In the genomic region with DNA sequence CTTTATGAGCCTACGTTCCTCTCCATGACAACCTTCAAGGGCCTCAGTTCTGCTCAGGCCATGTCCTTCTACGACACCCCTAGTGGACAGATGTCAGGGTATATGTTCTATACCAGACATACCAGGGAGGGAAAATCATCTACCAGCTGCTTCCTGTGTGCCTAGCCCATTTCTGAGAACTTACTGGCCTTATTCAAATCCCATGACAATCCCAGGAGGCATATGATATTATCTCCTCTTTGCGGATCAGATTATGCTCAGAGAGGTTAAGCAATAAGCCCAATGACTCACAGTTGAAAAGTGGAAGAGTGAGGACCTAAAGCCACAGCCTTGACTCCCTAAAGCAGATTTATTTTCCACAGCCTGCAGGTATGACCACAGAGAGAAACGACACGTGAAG, we compare ENCODE assay signal across 9 cellular contexts.
DNase-seq lines count a peak whose midpoint lies in the region; ATAC-seq and TF ChIP-seq lines count a peak whose summit lies in the region.
"Had no signal": no experiment of that assay in that cellular context is flagged by ENCODE, and none has a peak within 500 bp of the region (broad histone marks: within the 10 kb centered on the region; RNA-seq: fewer than 3 reads in every experiment).

No MANE protein-coding gene starts in this region.

- H3K4me1 ChIP-seq in gastrocnemius medialis: peaks cover 18 to 21% of the 10 kb centered on the region in 2 donors
- H3K4me1 ChIP-seq in BE2C: no peaks in the 10 kb centered on the region
- peaks cover 3% of the 10 kb centered on the region for H3K4me1 ChIP-seq in colonic mucosa

- H3K27me3 ChIP-seq in H7 (ENCODE audit: control insufficient read depth, insufficient read depth, low read length) (peaks cover 28% of the 10 kb centered on the region), gastrocnemius medialis (no peaks in the 10 kb centered on the region), BE2C (no peaks in the 10 kb centered on the region), colonic mucosa (no peaks in the 10 kb centered on the region)

- TF ChIP-seq POLR2A in gastrocnemius medialis (IDR thresholded peaks at IDR 0.05): no peak

- no peak overlapping the region for H3K4me3 ChIP-seq in H7 (ENCODE audit: insufficient read depth, low read depth, low read length)
- no peak overlapping the region for H3K4me3 ChIP-seq in fibroblast of mammary gland (ENCODE audit: control insufficient read depth, low read depth, low read length)
- H3K4me3 ChIP-seq in gastrocnemius medialis: no peak overlapping the region
- H3K4me3 ChIP-seq in BE2C (ENCODE audit: low read depth, low read length): no peak overlapping the region
- H3K4me3 ChIP-seq in colonic mucosa: no peak overlapping the region

- H3K36me3 ChIP-seq in H7 (replicated peaks; ENCODE audit: control insufficient read depth, insufficient read depth, low read length) (no peaks in the 10 kb centered on the region), gastrocnemius medialis (no peaks in the 10 kb centered on the region), BE2C (no peaks in the 10 kb centered on the region), colonic mucosa (no peaks in the 10 kb centered on the region)

- intact Hi-C loops in gastrocnemius medialis (cut with DNase I; ENCODE audit: low total_unique reads) (no loop called here), colonic mucosa (cut with DNase I) (no loop called here)

- H3K9ac ChIP-seq in colonic mucosa (ENCODE audit: low read depth in 2 of 2, low read length in 2 of 2): no peak overlapping the region

- TF ChIP-seq CTCF in fibroblast of mammary gland (conservative IDR thresholded peaks at IDR 0.05; ENCODE audit: control insufficient read depth, insufficient read depth, low read depth, low read length) (peak; percentile 47), gastrocnemius medialis (IDR thresholded peaks at IDR 0.05 in 4 of 5, conservative IDR thresholded peaks at IDR 0.05 in 1 of 5) (peak in 1 of 5 experiments; percentile 11), BE2C (IDR thresholded peaks at IDR 0.05; ENCODE audit: low read depth, low read length) (no peak), colonic mucosa (IDR thresholded peaks at IDR 0.05) (no peak)

- DNase-seq in H7: peak; percentile 49
- DNase-seq in RPMI7951 (ENCODE audit: low read depth): peak; percentile 99
- peak; percentile 96 for DNase-seq in fibroblast of mammary gland (ENCODE audit: low read depth)
- DNase-seq in gastrocnemius medialis: no peak
- no peak for DNase-seq in iPS-NIHi11 (ENCODE audit: low spot score)
- DNase-seq in BE2C: no peak
- no peak for DNase-seq in colonic mucosa
- no peak for DNase-seq in NCI-H2227 (lab: John Stamatoyannopoulos, UW; ENCODE audit: unreplicated experiment)

- in situ Hi-C loops in gastrocnemius medialis (cut with MboI; ENCODE audit: low sequenced_read_pairs in 4 of 4): no loop called here

- H3K27ac ChIP-seq in gastrocnemius medialis (peak overlapping the region in 3 of 4 donors; percentile 45 to 63 (median 57)), colonic mucosa (no peak overlapping the region)

- peak in 1 of 2 donors; percentile 40 for ATAC-seq in gastrocnemius medialis
- ATAC-seq: activated CD4-positive, CD25-positive, alpha-beta regulatory T cell treated with anti-CD3 and anti-CD28 coated beads, Interleukin-2, amount 50 U/mL, for 24 hours had no signal

- no peaks in the 10 kb centered on the region for H3K9me3 ChIP-seq in gastrocnemius medialis
- H3K9me3 ChIP-seq in BE2C: no peaks in the 10 kb centered on the region
- no peaks in the 10 kb centered on the region for H3K9me3 ChIP-seq in colonic mucosa

Comparison
In these comparisons a context has a peak if more than half of its experiments do, and no peak if none do; other contexts are left out.
1. DNase-seq: peak in H7 (single experiment), RPMI7951 (single experiment) and fibroblast of mammary gland (single experiment); none in gastrocnemius medialis (0 of 2), iPS-NIHi11 (single experiment), BE2C (single experiment), colonic mucosa (single experiment) and NCI-H2227 (single experiment).